Comparison of ENCODE assay signal across 2 cellular contexts in genomic region chr2:8249191-8249590, GRCh38.
TF ChIP-seq lines count a peak whose summit lies in the region.

No MANE protein-coding gene starts in this region.

TF ChIP-seq in liver, 16 proteins besides CTCF, POLR2A, EP300 and RAD21 (continued from another document):
- peak; percentile 51 for TF ChIP-seq REST (IDR thresholded peaks at IDR 0.05)
- peak; percentile 48 for TF ChIP-seq SP1 (IDR thresholded peaks at IDR 0.05)
- TF ChIP-seq GABPA (IDR thresholded peaks at IDR 0.05 in 1 of 2, conservative IDR thresholded peaks at IDR 0.05 in 1 of 2), result no peak
- peak; percentile 56 for TF ChIP-seq YY1 (IDR thresholded peaks at IDR 0.05)
- TF ChIP-seq JUND (IDR thresholded peaks at IDR 0.05), result peak in 1 of 2 donors; percentile 72
- peak in 1 of 2 donors; percentile 15 for TF ChIP-seq EGR1 (IDR thresholded peaks at IDR 0.05; ENCODE audit: low read depth in 2 of 2)
- no peak for TF ChIP-seq TAF1 (conservative IDR thresholded peaks at IDR 0.05)
- peak; percentile 72 to 90 for TF ChIP-seq RXRA (IDR thresholded peaks at IDR 0.05)
- TF ChIP-seq ZBTB33 (IDR thresholded peaks at IDR 0.05), result peak; percentile 58
- no peak for TF ChIP-seq ATF3 (IDR thresholded peaks at IDR 0.05)
- TF ChIP-seq FOXA2 (IDR thresholded peaks at IDR 0.05), result no peak
- TF ChIP-seq HNF4A (conservative IDR thresholded peaks at IDR 0.05), result peak; percentile 63 to 86
- no peak for TF ChIP-seq FOXA1 (IDR thresholded peaks at IDR 0.05)

TF ChIP-seq in HepG2, 621 proteins besides CTCF, POLR2A, EP300 and RAD21 (continued from another document):
- TF ChIP-seq PCBP1 (IDR thresholded peaks at IDR 0.05; ENCODE audit: borderline replicate concordance, low read depth, low read length) (no peak), ZNF17 (CRISPR knock-in tag; IDR thresholded peaks at IDR 0.05) (no peak), ZNF577 (CRISPR knock-in tag; IDR thresholded peaks at IDR 0.05; ENCODE audit: borderline replicate concordance, low read depth) (no peak), ZMYM4 (CRISPR knock-in tag; IDR thresholded peaks at IDR 0.05) (no peak), SNAPC4 (CRISPR knock-in tag; IDR thresholded peaks at IDR 0.05) (no peak), ZNF33B (CRISPR knock-in tag; IDR thresholded peaks at IDR 0.05) (no peak), ZNF20 (CRISPR knock-in tag; IDR thresholded peaks at IDR 0.05) (no peak), ATM (IDR thresholded peaks at IDR 0.05; ENCODE audit: borderline replicate concordance) (no peak), ETV5 (CRISPR knock-in tag; IDR thresholded peaks at IDR 0.05; ENCODE audit: borderline replicate concordance) (no peak), MTA3 (CRISPR knock-in tag; IDR thresholded peaks at IDR 0.05) (no peak), ZNF570 (CRISPR knock-in tag; IDR thresholded peaks at IDR 0.05; ENCODE audit: borderline replicate concordance) (no peak), NR0B2 (CRISPR knock-in tag; IDR thresholded peaks at IDR 0.05) (no peak), ZNF232 (CRISPR knock-in tag; IDR thresholded peaks at IDR 0.05; ENCODE audit: borderline replicate concordance) (no peak), MXD1 (CRISPR knock-in tag; IDR thresholded peaks at IDR 0.05) (no peak), RBM39 (IDR thresholded peaks at IDR 0.05; ENCODE audit: low read depth, low read length, poor library complexity, severe bottlenecking) (no peak), ZFP36L1 (CRISPR knock-in tag; IDR thresholded peaks at IDR 0.05) (no peak), AKAP8 (CRISPR knock-in tag; IDR thresholded peaks at IDR 0.05) (no peak)
TF ChIP-seq in HepG2: peak in this region for 0.
